Comparison of ENCODE assay signal across 18 cellular contexts in genomic region chrX:150196300-150196699, GRCh38.
DNase-seq lines count a peak whose midpoint lies in the region; ATAC-seq and TF ChIP-seq lines count a peak whose summit lies in the region.
"Had no signal": no experiment of that assay in that cellular context is flagged by ENCODE, and none has a peak within 500 bp of the region (broad histone marks: within the 10 kb centered on the region; RNA-seq: fewer than 3 reads in every experiment).

No MANE protein-coding gene starts in this region.

- no peaks in the 10 kb centered on the region for H3K27me3 ChIP-seq in GM23338 (ENCODE audit: insufficient read depth)
- no peaks in the 10 kb centered on the region for H3K27me3 ChIP-seq in HAP-1 (ENCODE audit: low read depth)
- H3K27me3 ChIP-seq in endodermal cell (ENCODE audit: control insufficient read depth, insufficient read depth, low read length, poor library complexity, severe bottlenecking): no peaks in the 10 kb centered on the region
- H3K27me3 ChIP-seq in mesendoderm (ENCODE audit: insufficient read depth, low read length, poor library complexity): no peaks in the 10 kb centered on the region

- H3K23ac ChIP-seq in mesendoderm (ENCODE audit: low read length): no peak overlapping the region

- H3K4me2 ChIP-seq in GM23338 (no peak overlapping the region), mesendoderm (ENCODE audit: low read length) (no peak overlapping the region)

- no peak overlapping the region for H3K27ac ChIP-seq in GM23338 (ENCODE audit: low read depth)
- no peak overlapping the region for H3K27ac ChIP-seq in endodermal cell (ENCODE audit: low read depth, low read length)
- H3K27ac ChIP-seq in mesendoderm (ENCODE audit: low read depth, low read length): no peak overlapping the region
- H3K27ac ChIP-seq: GM23248, HL-60 had no signal

- no peak overlapping the region for H2AFZ ChIP-seq in GM23338
- H2AFZ ChIP-seq: GM23248 had no signal

- H3K36me3 Mint-ChIP-seq in GM23338 (ENCODE audit: low read depth) (no peaks in the 10 kb centered on the region), endodermal cell (ENCODE audit: low read depth) (no peaks in the 10 kb centered on the region)

- H2BK15ac ChIP-seq in mesendoderm (replicated peaks; ENCODE audit: low read depth): no peak overlapping the region

- H3K18ac ChIP-seq in mesendoderm (ENCODE audit: low read length): no peak overlapping the region

- no peak overlapping the region for H3K27ac Mint-ChIP-seq in GM23338
- H3K27ac Mint-ChIP-seq in endodermal cell: no peak overlapping the region
- H3K27ac Mint-ChIP-seq: B cell; CD4-positive, alpha-beta T cell had no signal

- no peak overlapping the region for H3K4ac ChIP-seq in mesendoderm (ENCODE audit: low read depth, low read length)

- H3K4me1 ChIP-seq in GM23338 (ENCODE audit: insufficient read depth) (no peaks in the 10 kb centered on the region), HAP-1 (no peaks in the 10 kb centered on the region; the same call in none of the 2 replicates), endodermal cell (ENCODE audit: control insufficient read depth, insufficient read depth, low read length) (no peaks in the 10 kb centered on the region), mesendoderm (ENCODE audit: control insufficient read depth, low read depth, low read length) (no peaks in the 10 kb centered on the region)

- H3K4me3 ChIP-seq in GM23338: no peak overlapping the region
- no peak overlapping the region for H3K4me3 ChIP-seq in HAP-1
- no peak overlapping the region for H3K4me3 ChIP-seq in endodermal cell (ENCODE audit: low read length)
- H3K4me3 ChIP-seq in mesendoderm (ENCODE audit: low read length): no peak overlapping the region
- H3K4me3 ChIP-seq in foreskin fibroblast (ENCODE audit: low read depth in 1 of 2, low read length in 2 of 2): no peak overlapping the region
- H3K4me3 ChIP-seq: GM12878, GM23248 had no signal

- no peaks in the 10 kb centered on the region for H3F3A ChIP-seq in GM23338 (replicated peaks; ENCODE audit: low read depth)

- H3K4me3 Mint-ChIP-seq in GM23338: no peak overlapping the region
- H3K4me3 Mint-ChIP-seq in endodermal cell: no peak overlapping the region
- H3K4me3 Mint-ChIP-seq: B cell; CD4-positive, alpha-beta T cell had no signal

- DNase-seq in GM23338 (ENCODE audit: low spot score): peak; percentile 10
- peak; percentile 71 to 75 for DNase-seq in HAP-1 (ENCODE audit: low spot score in 2 of 2)
- DNase-seq in endodermal cell: peak; percentile 61
- DNase-seq in mesendoderm: peak; percentile 78
- DNase-seq in superior temporal gyrus (ENCODE audit: extremely low spot score): no peak
- no peak for DNase-seq in NCI-H1417 (lab: John Stamatoyannopoulos, UW)
- no peak for DNase-seq in foreskin fibroblast
- no peak for DNase-seq in activated effector memory CD4-positive, alpha-beta T cell treated with anti-CD3 and anti-CD28 coated beads, Interleukin-2, amount 50 U/mL, for 16 hours
- DNase-seq: C1 segment of cervical spinal cord; Calu3; CD4-positive, alpha-beta T cell; DMS 273 treated with DMSO at 0.1 percent for 48 hours; GM23248; IMR-90 had no signal

- H3K36me3 ChIP-seq in GM23338 (ENCODE audit: insufficient read depth) (no peaks in the 10 kb centered on the region), HAP-1 (replicated peaks) (no peaks in the 10 kb centered on the region), endodermal cell (ENCODE audit: control insufficient read depth, insufficient read depth, low read length) (no peaks in the 10 kb centered on the region), mesendoderm (ENCODE audit: control insufficient read depth, insufficient read depth, low read length) (no peaks in the 10 kb centered on the region)

- H2AK5ac ChIP-seq in mesendoderm (ENCODE audit: low read length): no peak overlapping the region

- H3K4me1 Mint-ChIP-seq in GM23338 (peaks cover 2% of the 10 kb centered on the region; the same call in 2 of the 3 replicates), endodermal cell (peaks cover 2% of the 10 kb centered on the region)
- H3K4me1 Mint-ChIP-seq: B cell had no signal

- H4K20me1 ChIP-seq in GM23338 (replicated peaks; ENCODE audit: insufficient read depth): no peaks in the 10 kb centered on the region

- no peak overlapping the region for H2BK120ac ChIP-seq in mesendoderm (ENCODE audit: low read depth, low read length)

- no peaks in the 10 kb centered on the region for H3K79me1 ChIP-seq in mesendoderm (ENCODE audit: low read length)

- H3K9me3 ChIP-seq in HAP-1: no peaks in the 10 kb centered on the region
- H3K9me3 ChIP-seq in endodermal cell (ENCODE audit: control insufficient read depth, low read length): no peaks in the 10 kb centered on the region

- no peak overlapping the region for H4K8ac ChIP-seq in mesendoderm (ENCODE audit: low read depth, low read length)

- no peaks in the 10 kb centered on the region for H3K79me2 ChIP-seq in GM23338 (replicated peaks; ENCODE audit: insufficient read depth)
- H3K79me2 ChIP-seq in mesendoderm (ENCODE audit: control insufficient read depth, insufficient read depth, low read length): no peaks in the 10 kb centered on the region

- H2BK5ac ChIP-seq in mesendoderm (ENCODE audit: low read length): no peak overlapping the region

- H3K9ac ChIP-seq in endodermal cell (ENCODE audit: extremely low read depth, low read length, poor library complexity, severe bottlenecking) (no peak overlapping the region), mesendoderm (ENCODE audit: low read length) (no peak overlapping the region)
- H3K9ac ChIP-seq: GM23248 had no signal

- TF ChIP-seq CTCF in GM23338 (conservative IDR thresholded peaks at IDR 0.05; ENCODE audit: low read depth in 2 of 2) (no peak), endodermal cell (conservative IDR thresholded peaks at IDR 0.05) (no peak), foreskin fibroblast (IDR thresholded peaks at IDR 0.05; ENCODE audit: low read depth, low read length) (no peak)

- no peak overlapping the region for H4K5ac ChIP-seq in mesendoderm (ENCODE audit: low read length)

- H3K56ac ChIP-seq in mesendoderm (ENCODE audit: low read length): peak overlapping the region; percentile 25

- no peaks in the 10 kb centered on the region for H3K27me3 Mint-ChIP-seq in GM23338 (ENCODE audit: insufficient read depth, low read depth, poor library complexity)
- peaks cover 3% of the 10 kb centered on the region for H3K27me3 Mint-ChIP-seq in endodermal cell (ENCODE audit: insufficient read depth)
- H3K27me3 Mint-ChIP-seq: B cell; CD4-positive, alpha-beta T cell had no signal

- in situ Hi-C loops in HAP-1 (cut with MboI; ENCODE audit: low sequenced_read_pairs): no loop called here

- 56% methylated on average over 2 of the region's 3 CpGs; no CpG with 5 or more reads in 1 of the 2 experiments for WGBS in endodermal cell (ENCODE audit: insufficient coverage in 1 of 2, insufficient read length in 1 of 2), 2 experiments
- no CpG with 5 or more reads among the region's 3 CpGs for WGBS in mesendoderm (ENCODE audit: extremely low coverage, insufficient coverage, low lambda C conversion rate)

- H3K9me3 Mint-ChIP-seq in GM23338 (no peaks in the 10 kb centered on the region), endodermal cell (peaks cover 66% of the 10 kb centered on the region)
- H3K9me3 Mint-ChIP-seq: CD4-positive, alpha-beta T cell had no signal

- ATAC-seq in GM23338: peak; percentile 94
- ATAC-seq: GM12878, HCT116 had no signal

- no peaks in the 10 kb centered on the region for H3K9me2 ChIP-seq in GM23338 (ENCODE audit: insufficient read depth)

TF ChIP-seq in GM23338, 12 proteins besides CTCF, POLR2A, EP300 and RAD21 (continues in another document):
- TF ChIP-seq REST (IDR thresholded peaks at IDR 0.05; ENCODE audit: unreplicated experiment): no peak
- no peak for TF ChIP-seq STAT1 (IDR thresholded peaks at IDR 0.05; ENCODE audit: unreplicated experiment)
- no peak for TF ChIP-seq POLR2AphosphoS5 (IDR thresholded peaks at IDR 0.05; ENCODE audit: low read depth)
- TF ChIP-seq CREB1 (CRISPR knock-in tag; IDR thresholded peaks at IDR 0.05; ENCODE audit: low read depth): no peak
- TF ChIP-seq EZH2phosphoT487 (IDR thresholded peaks at IDR 0.05; ENCODE audit: unreplicated experiment): no peak
- TF ChIP-seq JUNB (IDR thresholded peaks at IDR 0.05; ENCODE audit: unreplicated experiment): no peak
- no peak for TF ChIP-seq ZNF114 (CRISPR knock-in tag; IDR thresholded peaks at IDR 0.05)
- TF ChIP-seq EZH2 (IDR thresholded peaks at IDR 0.05; ENCODE audit: low read depth, unreplicated experiment): no peak
- no peak for TF ChIP-seq ETS1 (IDR thresholded peaks at IDR 0.05)
- TF ChIP-seq ZNF331 (CRISPR knock-in tag; IDR thresholded peaks at IDR 0.05; ENCODE audit: low read depth): no peak

Comparison
In these comparisons a context has a peak if more than half of its experiments do, and no peak if none do; other contexts are left out.
1. DNase-seq: peak in GM23338 (single experiment), HAP-1 (2 of 2), endodermal cell (single experiment) and mesendoderm (single experiment); none in superior temporal gyrus (single experiment), NCI-H1417 (0 of 3), foreskin fibroblast (0 of 2) and activated effector memory CD4-positive, alpha-beta T cell treated with anti-CD3 and anti-CD28 coated beads, Interleukin-2, amount 50 U/mL, for 16 hours (single experiment).